In the genomic region with DNA sequence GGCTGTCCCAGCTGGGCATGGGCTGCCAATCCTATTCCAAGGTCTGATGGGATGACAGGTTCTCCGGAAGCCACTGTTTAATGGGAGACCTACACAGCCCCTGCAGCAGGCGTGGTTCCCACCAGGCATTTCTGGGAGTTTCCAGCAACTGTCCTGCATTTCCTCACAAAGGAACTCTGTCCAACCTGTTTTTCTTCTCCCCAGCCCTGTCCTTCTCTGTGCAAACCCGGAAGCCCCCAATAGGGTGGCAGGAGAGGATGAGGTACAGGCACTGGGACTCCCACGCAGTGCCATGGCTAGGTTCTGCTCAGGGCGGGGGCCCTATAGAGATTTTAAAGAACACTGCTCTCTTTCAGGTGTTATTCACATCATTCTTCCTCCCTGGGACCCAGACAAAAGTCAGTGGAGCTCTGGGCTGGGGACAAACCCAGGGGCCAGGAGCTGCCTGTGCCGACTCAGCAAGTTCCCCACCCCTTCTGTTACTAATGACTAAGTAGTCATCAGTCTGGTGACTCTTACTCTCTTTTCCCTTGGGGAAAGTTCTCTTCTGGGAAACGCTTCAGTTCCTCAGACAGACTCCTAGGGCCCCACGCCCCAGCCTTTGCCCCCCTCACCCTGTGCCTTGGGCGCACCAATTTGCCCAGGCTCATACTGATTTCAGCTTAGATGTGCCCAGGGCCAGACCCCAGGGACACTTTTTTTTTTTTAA, we compare ENCODE assay signal across 11 cellular contexts.
A peak's percentile ranks its signal among the peaks of the same experiment; 100 is the strongest.
DNase-seq lines count a peak whose midpoint lies in the region; ATAC-seq and TF ChIP-seq lines count a peak whose summit lies in the region.
"Had no signal": no experiment of that assay in that cellular context is flagged by ENCODE, and none has a peak within 500 bp of the region (broad histone marks: within the 10 kb centered on the region; RNA-seq: fewer than 3 reads in every experiment).

No MANE protein-coding gene starts in this region.

- H3K4me2 ChIP-seq in fibroblast of lung (ENCODE audit: extremely low read depth, insufficient read depth, low read length) = no peak overlapping the region
- H3K4me2 ChIP-seq in smooth muscle cell = peak overlapping the region; percentile 66

- H3K27ac ChIP-seq in fibroblast of lung (ENCODE audit: insufficient read depth, low read length) = no peak overlapping the region
- H3K27ac ChIP-seq in smooth muscle cell (ENCODE audit: low read depth) = peak overlapping the region; percentile 91
- H3K27ac ChIP-seq: tibial artery had no signal

- H4K20me1 ChIP-seq in fibroblast of lung (ENCODE audit: control insufficient read depth, extremely low read depth, insufficient read depth, low read length) (no peaks in the 10 kb centered on the region), smooth muscle cell (ENCODE audit: low read depth) (no peaks in the 10 kb centered on the region)

- no peaks in the 10 kb centered on the region for H3K36me3 ChIP-seq in fibroblast of lung (ENCODE audit: control insufficient read depth, insufficient read depth, low read length)
- no peaks in the 10 kb centered on the region for H3K36me3 ChIP-seq in smooth muscle cell (ENCODE audit: low read depth)
- H3K36me3 ChIP-seq: tibial artery had no signal

- no peak overlapping the region for H2AFZ ChIP-seq in fibroblast of lung (ENCODE audit: low read length)
- no peak overlapping the region for H2AFZ ChIP-seq in smooth muscle cell (ENCODE audit: low read depth)

- 68% methylated on average over 9 of the region's 9 CpGs for WGBS in smooth muscle cell (ENCODE audit: low lambda C conversion rate)

- TF ChIP-seq CTCF in fibroblast of lung (conservative IDR thresholded peaks at IDR 0.05 in 1 of 2, IDR thresholded peaks at IDR 0.05 in 1 of 2; ENCODE audit: low read depth in 1 of 2, low read length in 2 of 2) (no peak), smooth muscle cell (IDR thresholded peaks at IDR 0.05; ENCODE audit: borderline replicate concordance, insufficient read depth, poor library complexity, severe bottlenecking) (no peak)

- H3K79me2 ChIP-seq in fibroblast of lung (ENCODE audit: control insufficient read depth, insufficient read depth, low read length) = no peaks in the 10 kb centered on the region
- no peaks in the 10 kb centered on the region for H3K79me2 ChIP-seq in smooth muscle cell (ENCODE audit: low read depth)

- no peaks in the 10 kb centered on the region for H3K9me3 ChIP-seq in fibroblast of lung (ENCODE audit: control insufficient read depth, insufficient read depth, low read depth, low read length)
- H3K9me3 ChIP-seq in smooth muscle cell (replicated peaks; ENCODE audit: low read depth) = no peaks in the 10 kb centered on the region
- H3K9me3 ChIP-seq: tibial artery had no signal

- ATAC-seq in activated CD4-positive, CD25-positive, alpha-beta regulatory T cell treated with anti-CD3 and anti-CD28 coated beads, Interleukin-2, amount 50 U/mL, for 24 hours = peak; percentile 41 to 48
- no peak for ATAC-seq in GM19455 (IDR thresholded peaks at IDR 0.05; ENCODE audit: unreplicated experiment)

- H3F3A ChIP-seq in smooth muscle cell (ENCODE audit: low read depth) = peaks cover 3% of the 10 kb centered on the region

- H3K4me1 ChIP-seq in fibroblast of lung (ENCODE audit: control insufficient read depth, extremely low read depth, insufficient read depth, low read length) (peaks cover 4% of the 10 kb centered on the region), smooth muscle cell (ENCODE audit: low read depth) (peaks cover 13% of the 10 kb centered on the region)

- no peak overlapping the region for H3K9ac ChIP-seq in fibroblast of lung (ENCODE audit: insufficient read depth, low read length)
- H3K9ac ChIP-seq in smooth muscle cell (ENCODE audit: low read depth) = peak overlapping the region; percentile 70

- no peaks in the 10 kb centered on the region for H3K27me3 ChIP-seq in fibroblast of lung (ENCODE audit: control insufficient read depth, insufficient read depth, low read length)
- H3K27me3 ChIP-seq in smooth muscle cell (ENCODE audit: low read depth) = no peaks in the 10 kb centered on the region
- H3K27me3 ChIP-seq: tibial artery had no signal

- no peak for DNase-seq in activated CD4-positive, CD25-positive, alpha-beta regulatory T cell (lab: John Stamatoyannopoulos, UW)
- DNase-seq in M059J (ENCODE audit: low read depth) (peak; percentile 69), fibroblast of lung (ENCODE audit: low read depth in 2 of 2) (peak; percentile 22 to 53), smooth muscle cell (lab: John Stamatoyannopoulos, UW; ENCODE audit: unreplicated experiment) (no peak), NCI-H526 treated with DMSO at 0.1 percent for 48 hours (lab: John Stamatoyannopoulos, UW) (no peak), occipital lobe (lab: John Stamatoyannopoulos, UW) (no peak)
- DNase-seq: KBM-7, NCI-H510A treated with DMSO at 0.1 percent for 48 hours, tibial artery had no signal

- no peak overlapping the region for H3K4me3 ChIP-seq in fibroblast of lung (replicated peaks in 1 of 4; ENCODE audit: control extremely low read depth in 1 of 4, insufficient read depth in 1 of 4, low read depth in 3 of 4, low read length in 4 of 4)
- no peak overlapping the region for H3K4me3 ChIP-seq in smooth muscle cell
- H3K4me3 ChIP-seq: tibial artery had no signal

Comparison
In these comparisons a context has a peak if more than half of its experiments do, and no peak if none do; other contexts are left out.
1. DNase-seq: peak in M059J (single experiment) and fibroblast of lung (2 of 2); none in activated CD4-positive, CD25-positive, alpha-beta regulatory T cell (0 of 4), smooth muscle cell (single experiment), NCI-H526 treated with DMSO at 0.1 percent for 48 hours (single experiment) and occipital lobe (single experiment).